8 cellular contexts compared by ENCODE assay signal in genomic region chr3:39150170-39150802, GRCh38. TPM values are rescaled to one million over a fixed set of nuclear protein-coding genes. Genes with fewer than 3 reads are reported as not detected.
DNase-seq lines count a peak whose midpoint lies in the region; ATAC-seq, FAIRE-seq and TF ChIP-seq lines count a peak whose summit lies in the region.

No MANE protein-coding gene starts in this region.

- intact Hi-C loops in Calu3 (cut with micrococcal nuclease; ENCODE audit: unreplicated experiment): loop anchor here (2.0 kb wide), 1 partner anchor 43 kb away; the partner anchor contains the start of genes GORASP1 and TTC21A
- intact Hi-C loops in natural killer cell (cut with micrococcal nuclease): no loop called here

- TF ChIP-seq CTCF in Calu3 (IDR thresholded peaks at IDR 0.05; ENCODE audit: unreplicated experiment) (no peak), natural killer cell (IDR thresholded peaks at IDR 0.05) (no peak)

- CTCF ChIA-PET in Calu3 (lab: Charles Lee): interaction anchor here (0.6 to 1.4 kb wide), 3 partner anchors 28 to 234 kb away, joined by 3 to 5 read pairs (median 3); no protein-coding TSS in a partner anchor

- H3K36me3 Mint-ChIP-seq in Calu3 (ENCODE audit: insufficient read depth, unreplicated experiment) (peaks cover 77% of the 10 kb centered on the region), natural killer cell (no peaks in the 10 kb centered on the region)

- H3K27ac Mint-ChIP-seq in Calu3 (ENCODE audit: unreplicated experiment): peak overlapping the region; percentile 99
- H3K27ac Mint-ChIP-seq in natural killer cell: peak overlapping the region; percentile 97 to 99

- DNase-seq in Calu3 (no peak), NCI-H2171 (lab: John Stamatoyannopoulos, UW) (peak; percentile 48), cerebellar cortex (ENCODE audit: low spot score) (peak; percentile 21), natural killer cell (no peak), HT-29 (ENCODE audit: low spot score) (no peak), NCI-H446 treated with DMSO at 0.1 percent for 48 hours (lab: John Stamatoyannopoulos, UW) (no peak), urothelium cell line (ENCODE audit: low spot score) (no peak), NCI-H748 (lab: John Stamatoyannopoulos, UW; ENCODE audit: unreplicated experiment) (no peak)

- H3K4me1 Mint-ChIP-seq in Calu3 (ENCODE audit: low read depth, unreplicated experiment) (peaks cover 72% of the 10 kb centered on the region), natural killer cell (peaks cover 73 to 78% of the 10 kb centered on the region in 2 donors)

- no TSS peak for BruUV-seq in Calu3 (replicated peaks; lab: Mats Ljungman, UMichigan)

- peak overlapping the region; percentile 88 for H3K4me3 Mint-ChIP-seq in Calu3 (ENCODE audit: low read depth, unreplicated experiment)
- H3K4me3 Mint-ChIP-seq in natural killer cell: peak overlapping the region; percentile 96

- no peak for ATAC-seq in natural killer cell

- FAIRE-seq in urothelium cell line (lab: Jason Lieb, UNC): no peak

- H3K27me3 Mint-ChIP-seq in Calu3 (ENCODE audit: unreplicated experiment) (no peaks in the 10 kb centered on the region), natural killer cell (ENCODE audit: low read depth in 2 of 2) (no peaks in the 10 kb centered on the region)

- H3K9me3 Mint-ChIP-seq in Calu3 (ENCODE audit: low read depth, unreplicated experiment): no peaks in the 10 kb centered on the region
- H3K9me3 Mint-ChIP-seq in natural killer cell: no peaks in the 10 kb centered on the region

RNA-seq across cellular contexts. Expression of gene CSRNP1, which starts 3.1 kb away (rescaled TPM):
- total RNA-seq in Calu3 (2022): 12.6 and 13.4 TPM in 2 replicates
- total RNA-seq in natural killer cell: 100 to 1,000 TPM; 208 to 300 (median 253) TPM
- 53.6 and 55.3 TPM in 2 replicates for total RNA-seq in HT-29 (2014; rRNA removed; shearing (Covaris generic))

RNA-seq across cellular contexts. Expression of gene XIRP1, which starts 42.1 kb away (rescaled TPM):
- total RNA-seq in Calu3 (2022) (not detected in 2 replicates), natural killer cell (under 1 TPM; 0.14 to 0.40 (median 0.24) TPM)
- total RNA-seq in HT-29 (2014; rRNA removed; shearing (Covaris generic)): not detected in 2 replicates

RNA-seq across cellular contexts. Expression of gene TTC21A, which starts 42.8 kb away (rescaled TPM):
- total RNA-seq in Calu3 (2022) (8.1 and 9.1 TPM in 2 replicates), natural killer cell (1 to 10 TPM; 2.1 to 3.9 (median 2.4) TPM)
- total RNA-seq in HT-29 (2014; rRNA removed; shearing (Covaris generic)): 1.6 and 2.1 TPM in 2 replicates

RNA-seq across cellular contexts. Expression of gene GORASP1, which starts 42.9 kb away (rescaled TPM):
- total RNA-seq in Calu3 (2022) (54.8 and 58.6 TPM in 2 replicates), natural killer cell (10 to 100 TPM; 20.2 to 21.3 (median 20.8) TPM)
- total RNA-seq in HT-29 (2014; rRNA removed; shearing (Covaris generic)): 66.5 and 67.1 TPM in 2 replicates

Comparison
In these comparisons a context has a peak if more than half of its experiments do, and no peak if none do; other contexts are left out.
1. DNase-seq: peak in NCI-H2171 (single experiment) and cerebellar cortex (single experiment); none in Calu3 (single experiment), natural killer cell (single experiment), HT-29 (single experiment), NCI-H446 treated with DMSO at 0.1 percent for 48 hours (single experiment), urothelium cell line (single experiment) and NCI-H748 (single experiment).